ENCODE assay signal across 8 cellular contexts in genomic region chr6:2768696-2769095, GRCh38. TPM values are rescaled to one million over a fixed set of nuclear protein-coding genes. Genes with fewer than 3 reads are reported as not detected.
DNase-seq lines count a peak whose midpoint lies in the region; ATAC-seq and TF ChIP-seq lines count a peak whose summit lies in the region.

No MANE protein-coding gene starts in this region.

- no peaks in the 10 kb centered on the region for H3K27me3 Mint-ChIP-seq in WTC11 (ENCODE audit: low read depth)

- H3K79me2 ChIP-seq in hepatocyte = peaks cover 76% of the 10 kb centered on the region

- H3K4me3 ChIP-seq in right atrium auricular region (peak overlapping the region in 1 of 2 donors; percentile 86), hepatocyte (no peak overlapping the region), thymus (ENCODE audit: low read length) (peak overlapping the region; percentile 4), prostate gland (no peak overlapping the region)

- 0 out of 2 replicates have a peak overlapping the region, but pooled peaks have one; percentile 56 for H3K27ac Mint-ChIP-seq in WTC11

- no peak for DNase-seq in right atrium auricular region (ENCODE audit: low spot score)
- DNase-seq in Right ventricle myocardium superior = no peak
- DNase-seq in WTC11 (ENCODE audit: low spot score) = no peak
- no peak for DNase-seq in hepatocyte (ENCODE audit: low spot score)
- DNase-seq in prostate gland (ENCODE audit: low spot score) = no peak

- H3K4me1 Mint-ChIP-seq in WTC11 = peaks cover 45% of the 10 kb centered on the region

- 49% methylated on average over 6 of the region's 6 CpGs for WGBS in hepatocyte (ENCODE audit: low lambda C conversion rate, missing lambda C conversion rate)
- WGBS in thymus = 49% methylated on average over 6 of the region's 6 CpGs
- 31% methylated on average over 6 of the region's 6 CpGs for WGBS in prostate gland

- no peaks in the 10 kb centered on the region for H3K9me3 Mint-ChIP-seq in WTC11

- H3K27me3 ChIP-seq in right atrium auricular region (no peaks in the 10 kb centered on the region), hepatocyte (no peaks in the 10 kb centered on the region), thymus (ENCODE audit: control insufficient read depth, insufficient read depth) (no peaks in the 10 kb centered on the region), prostate gland (replicated peaks; ENCODE audit: insufficient read depth) (no peaks in the 10 kb centered on the region)

- H3K4me1 ChIP-seq in right atrium auricular region = peaks cover 0 to 63% of the 10 kb centered on the region in 2 donors
- peaks cover 32% of the 10 kb centered on the region for H3K4me1 ChIP-seq in hepatocyte (ENCODE audit: insufficient read depth)
- H3K4me1 ChIP-seq in thymus (ENCODE audit: control insufficient read depth, insufficient read depth, low read length) = peaks cover 18% of the 10 kb centered on the region
- peaks cover 4% of the 10 kb centered on the region for H3K4me1 ChIP-seq in prostate gland (replicated peaks)

- peaks cover 41% of the 10 kb centered on the region for H4K20me1 ChIP-seq in hepatocyte (ENCODE audit: insufficient read depth, poor library complexity, severe bottlenecking)

- peak overlapping the region; percentile 77 for H3K4me2 ChIP-seq in hepatocyte

- H2AFZ ChIP-seq in hepatocyte = no peak overlapping the region

- H3K4me3 Mint-ChIP-seq in WTC11 = peak overlapping the region; percentile 36

- intact Hi-C loops in Right ventricle myocardium superior (cut with DNase I) (no loop called here), prostate gland (cut with DNase I) (no loop called here)

- no peak for ATAC-seq in Right ventricle myocardium superior (ENCODE audit: poor library complexity)
- no peak for ATAC-seq in WTC11
- no peak for ATAC-seq in HG02623 (IDR thresholded peaks at IDR 0.05; ENCODE audit: unreplicated experiment)
- no peak for ATAC-seq in HG03045 (IDR thresholded peaks at IDR 0.05; ENCODE audit: unreplicated experiment)

- no peaks in the 10 kb centered on the region for H3K9me2 ChIP-seq in hepatocyte (replicated peaks; ENCODE audit: insufficient read depth)

- TF ChIP-seq CTCF in right atrium auricular region (IDR thresholded peaks at IDR 0.05) (no peak), WTC11 (IDR thresholded peaks at IDR 0.05) (no peak), hepatocyte (IDR thresholded peaks at IDR 0.05; ENCODE audit: poor library complexity) (no peak), prostate gland (IDR thresholded peaks at IDR 0.05) (peak in 1 of 4 experiments; percentile 3)

- H3K27ac ChIP-seq in right atrium auricular region (peak overlapping the region; percentile 97 to 98), hepatocyte (no peak overlapping the region), thymus (ENCODE audit: low read depth) (no peak overlapping the region), prostate gland (no peak overlapping the region)

- peaks cover 12% of the 10 kb centered on the region for H3K36me3 Mint-ChIP-seq in WTC11

- H3K36me3 ChIP-seq in right atrium auricular region (peaks cover 5% of the 10 kb centered on the region), hepatocyte (replicated peaks; ENCODE audit: insufficient read depth, low read depth) (no peaks in the 10 kb centered on the region), thymus (ENCODE audit: control insufficient read depth, insufficient read depth) (peaks cover 25% of the 10 kb centered on the region), prostate gland (peaks cover 0 to 2% of the 10 kb centered on the region in 2 donors)

- CTCF ChIA-PET in WTC11 (lab: Charles Lee) = interaction anchor here (0.8 to 3.4 kb wide), 6 partner anchors 14 to 184 kb away, joined by 3 to 16 read pairs (median 8); partner anchors contain the start of gene MYLK4

- POLR2A ChIA-PET in WTC11 (lab: Charles Lee) = interaction anchor here (0.6 kb wide), 1 partner anchor 335 kb away, joined by 3 read pairs; no protein-coding TSS in a partner anchor

- H3K9me3 ChIP-seq in right atrium auricular region (no peaks in the 10 kb centered on the region), hepatocyte (ENCODE audit: low read depth) (no peaks in the 10 kb centered on the region), thymus (ENCODE audit: control insufficient read depth) (no peaks in the 10 kb centered on the region), prostate gland (no peaks in the 10 kb centered on the region)

- no peak for TF ChIP-seq POLR2A in prostate gland (IDR thresholded peaks at IDR 0.05)

TF ChIP-seq in WTC11, 78 proteins besides CTCF, POLR2A, EP300 and RAD21 (continues in another document):
- TF ChIP-seq IRF1 (CRISPR knock-in tag; IDR thresholded peaks at IDR 0.05) (no peak), FOXP4 (CRISPR knock-in tag; IDR thresholded peaks at IDR 0.05) (no peak), ELF4 (CRISPR knock-in tag; IDR thresholded peaks at IDR 0.05; ENCODE audit: low read depth) (no peak), ZSCAN18 (CRISPR knock-in tag; IDR thresholded peaks at IDR 0.05) (no peak), NR2C2 (CRISPR knock-in tag; IDR thresholded peaks at IDR 0.05) (no peak), ATF6 (CRISPR knock-in tag; IDR thresholded peaks at IDR 0.05) (no peak), ZBTB21 (CRISPR knock-in tag; IDR thresholded peaks at IDR 0.05; ENCODE audit: borderline replicate concordance) (no peak), ZMAT4 (CRISPR knock-in tag; IDR thresholded peaks at IDR 0.05) (no peak)

RNA-seq across cellular contexts. Expression of gene WRNIP1, which starts 3.5 kb away (rescaled TPM):
- total RNA-seq in right atrium auricular region (10 to 100 TPM; 51.9 to 53.5 TPM), Right ventricle myocardium superior (39.8 TPM), WTC11 (2021) (33.8 to 36.3 TPM (median 36.2 TPM) in 3 replicates), hepatocyte (47.6 TPM in 2 replicates), prostate gland (10 to 100 TPM; 89.6 to 90.0 TPM)
- polyA plus RNA-seq in hepatocyte (44.9 and 54.6 TPM in 2 replicates), thymus (85.3 TPM)

RNA-seq across cellular contexts. Expression of gene MYLK4, which starts 18.0 kb away (rescaled TPM):
- 1 to 10 TPM; 1.0 to 3.6 TPM for total RNA-seq in right atrium auricular region
- 1.4 TPM for total RNA-seq in Right ventricle myocardium superior
- 0.05 to 0.13 TPM (median 0.11 TPM) in 3 replicates for total RNA-seq in WTC11 (2021)
- 0.28 and 0.43 TPM in 2 replicates for total RNA-seq in hepatocyte
- 0.29 and 0.36 TPM in 2 replicates for polyA plus RNA-seq in hepatocyte
- polyA plus RNA-seq in thymus = 0.52 TPM
- total RNA-seq in prostate gland = under 1 TPM; 0.46 to 0.97 TPM

Comparison
In these comparisons a context has a peak if more than half of its experiments do, and no peak if none do; other contexts are left out.
1. H3K27ac ChIP-seq: peak in right atrium auricular region (2 of 2); none in hepatocyte (single experiment), thymus (single experiment) and prostate gland (0 of 2).